ENCODE assay signal across 13 cellular contexts in genomic region chr3:65408531-65409181, GRCh38.
"Had no signal": no experiment of that assay in that cellular context is flagged by ENCODE, and none has a peak within 500 bp of the region (broad histone marks: within the 10 kb centered on the region; RNA-seq: fewer than 3 reads in every experiment).

No MANE protein-coding gene starts in this region.

- H3K4me2 ChIP-seq: hepatocyte had no signal

- H3K9me3 Mint-ChIP-seq: T-helper 2 cell treated with Interferon-gamma antibody and Interleukin-4, amounts not matched to agents 5 μg/mL and 100 μg/mL, for 36 hours had no signal

- H3K4me3 Mint-ChIP-seq: activated T-cell treated with anti-CD3 and anti-CD28 coated beads, Interleukin-2, amount 50 U/mL, for 72 hours; T-helper 2 cell treated with Interferon-gamma antibody and Interleukin-4, amounts not matched to agents 5 μg/mL and 100 μg/mL, for 36 hours had no signal

- H3K4me3 ChIP-seq: hepatocyte, SJSA1, testis had no signal

- H3K27me3 ChIP-seq: hepatocyte, SJSA1, testis had no signal

- ATAC-seq: activated T-cell treated with anti-CD3 and anti-CD28 coated beads, Interleukin-2, amount 50 U/mL, for 72 hours had no signal

- H3K79me2 ChIP-seq: hepatocyte, parathyroid adenoma had no signal

- H3K27ac ChIP-seq: hepatocyte, parathyroid adenoma, SJSA1 had no signal

- H2AFZ ChIP-seq: hepatocyte, parathyroid adenoma had no signal

- H3K9ac ChIP-seq: parathyroid adenoma had no signal

- H3K9me3 ChIP-seq: testis had no signal

- H3K36me3 ChIP-seq: SJSA1 had no signal

- H3K27ac Mint-ChIP-seq: activated T-cell treated with anti-CD3 and anti-CD28 coated beads, Interleukin-2, amount 50 U/mL, for 72 hours; T-helper 2 cell treated with Interferon-gamma antibody and Interleukin-4, amounts not matched to agents 5 μg/mL and 100 μg/mL, for 36 hours had no signal

- DNase-seq: activated CD4-positive, alpha-beta T cell treated with anti-CD3 and anti-CD28 coated beads for 1 hour; activated CD4-positive, alpha-beta T cell treated with anti-CD3 and anti-CD28 coated beads, Interleukin-2, amount 50 U/mL, for 48 hours; activated naive CD4-positive, alpha-beta T cell; activated T-cell treated with anti-CD3 and anti-CD28 coated beads, Interleukin-2, amount 50 U/mL, for 72 hours; aorta; mesenchymal stem cell; stimulated activated naive CD4-positive, alpha-beta T cell treated with Interleukin-2 at 50 U/mL for 16 hours; SW 1271; testis had no signal

- H3K4me1 ChIP-seq: SJSA1, testis had no signal
